ENCODE assay signal across 7 cellular contexts in the genomic region with DNA sequence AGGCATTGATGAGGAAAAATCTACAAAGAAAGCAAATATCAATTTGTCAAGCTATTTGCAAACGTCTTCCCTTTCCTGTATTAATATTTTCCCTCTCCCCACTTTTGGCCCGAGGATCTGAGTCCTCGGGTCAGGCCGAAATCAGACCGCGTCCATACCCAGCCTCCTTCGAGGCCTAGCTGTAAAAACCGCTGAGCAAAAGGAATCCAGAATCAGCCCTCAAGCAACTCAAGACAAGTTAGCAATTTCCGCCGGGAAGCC. TPM values are rescaled to one million over a fixed set of nuclear protein-coding genes. Genes with fewer than 3 reads are reported as not detected.
A peak's percentile ranks its signal among the peaks of the same experiment; 100 is the strongest.
DNase-seq lines count a peak whose midpoint lies in the region; ATAC-seq, FAIRE-seq and TF ChIP-seq lines count a peak whose summit lies in the region.

No MANE protein-coding gene starts in this region.

- peak overlapping the region; percentile 92 for H3K4me3 Mint-ChIP-seq in natural killer cell

- no peak for FAIRE-seq in bronchial epithelial cell (lab: Jason Lieb, UNC)

- TF ChIP-seq CTCF in bronchial epithelial cell (IDR thresholded peaks at IDR 0.05; ENCODE audit: insufficient read depth, low read length, severe bottlenecking) (no peak), natural killer cell (IDR thresholded peaks at IDR 0.05) (no peak)

- peaks cover 2% of the 10 kb centered on the region for H3K36me3 ChIP-seq in bronchial epithelial cell (ENCODE audit: control insufficient read depth, insufficient read depth, low read length)

- intact Hi-C loops in natural killer cell (cut with micrococcal nuclease) = loop anchor here (1.0 to 10.0 kb wide), 4 partner anchors 24 to 531 kb away; partner anchors contain the start of genes FBXO34, KTN1, SOCS4 and WDHD1
- intact Hi-C loops in sciatic nerve (cut with DNase I) = no loop called here

- peak overlapping the region; percentile 64 for H3K4me3 ChIP-seq in bronchial epithelial cell (ENCODE audit: low read depth, low read length)

- DNase-seq in bronchial epithelial cell (ENCODE audit: low read depth) (no peak), natural killer cell (no peak), sciatic nerve (ENCODE audit: low spot score) (no peak)
- DNase-seq in effector CD4-positive, alpha-beta T cell = no peak

- ATAC-seq in GM19324 (IDR thresholded peaks at IDR 0.05; ENCODE audit: low FRiP score, unreplicated experiment) (peak; percentile 27), HG03460 (IDR thresholded peaks at IDR 0.05; ENCODE audit: unreplicated experiment) (peak; percentile 20), natural killer cell (peak in 2 of 3 donors; percentile 1 to 4), HG02763 (IDR thresholded peaks at IDR 0.05; ENCODE audit: unreplicated experiment) (no peak), sciatic nerve (no peak)

- peak overlapping the region; percentile 86 to 93 for H3K27ac Mint-ChIP-seq in natural killer cell

- H3K9me3 Mint-ChIP-seq in natural killer cell = no peaks in the 10 kb centered on the region

- no peaks in the 10 kb centered on the region for H3K36me3 Mint-ChIP-seq in natural killer cell

- no peaks in the 10 kb centered on the region for H3K27me3 ChIP-seq in bronchial epithelial cell (ENCODE audit: control insufficient read depth, insufficient read depth, low read length)

- H3K27me3 Mint-ChIP-seq in natural killer cell (ENCODE audit: low read depth in 2 of 2) = no peaks in the 10 kb centered on the region

- peaks cover 38% of the 10 kb centered on the region in 2 donors for H3K4me1 Mint-ChIP-seq in natural killer cell

RNA-seq across cellular contexts. Expression of gene MAPK1IP1L, which starts 0.4 kb away (rescaled TPM):
- total RNA-seq in bronchial epithelial cell (12.1 and 12.7 TPM in 2 replicates), natural killer cell (100 to 1,000 TPM; 119 to 140 (median 127) TPM), sciatic nerve (91.1 TPM)

RNA-seq across cellular contexts. Expression of gene SOCS4, which starts 24.1 kb away (rescaled TPM):
- total RNA-seq in bronchial epithelial cell (10.0 and 13.6 TPM in 2 replicates), natural killer cell (10 to 100 TPM; 17.6 to 21.9 (median 21.9) TPM), sciatic nerve (29.7 TPM)

RNA-seq across cellular contexts. Expression of gene WDHD1, which starts 24.2 kb away (rescaled TPM):
- 8.7 and 10.0 TPM in 2 replicates for total RNA-seq in bronchial epithelial cell
- total RNA-seq in natural killer cell = 1 to 10 TPM; 4.5 to 5.4 (median 5.3) TPM
- total RNA-seq in sciatic nerve = 3.1 TPM

Comparison
In these comparisons a context has a peak if more than half of its experiments do, and no peak if none do; other contexts are left out.
1. ATAC-seq: peak in GM19324 (single experiment), HG03460 (single experiment) and natural killer cell (2 of 3); none in HG02763 (single experiment) and sciatic nerve (single experiment).